In genomic region chr13:46553886-46554855, GRCh38 we compare ENCODE assay signal across 1 cellular context.
TF ChIP-seq lines count a peak whose summit lies in the region.

No MANE protein-coding gene starts in this region.

TF ChIP-seq in HepG2, 621 proteins besides CTCF, POLR2A, EP300 and RAD21 (continued from another document and continues in another):
- TF ChIP-seq KIAA2018 (CRISPR knock-in tag; IDR thresholded peaks at IDR 0.05; ENCODE audit: borderline replicate concordance) (no peak), PRDM10 (CRISPR knock-in tag; IDR thresholded peaks at IDR 0.05; ENCODE audit: low read depth) (no peak), ZBTB25 (CRISPR knock-in tag; IDR thresholded peaks at IDR 0.05) (no peak), ZBTB21 (CRISPR knock-in tag; IDR thresholded peaks at IDR 0.05) (peak; percentile 67; the same call in 1 of the 2 replicates), ZNF207 (IDR thresholded peaks at IDR 0.05; ENCODE audit: borderline replicate concordance) (no peak), STAG1 (CRISPR knock-in tag; IDR thresholded peaks at IDR 0.05) (no peak), KAT7 (CRISPR knock-in tag; IDR thresholded peaks at IDR 0.05; ENCODE audit: borderline replicate concordance) (peak; percentile 37; the same call in 1 of the 2 replicates), HNRNPLL (IDR thresholded peaks at IDR 0.05; ENCODE audit: low read depth, low read length, poor library complexity, severe bottlenecking) (peak; percentile 78), CSRNP1 (CRISPR knock-in tag; IDR thresholded peaks at IDR 0.05) (no peak; the same call in 1 of the 2 replicates), ZNF879 (CRISPR knock-in tag; IDR thresholded peaks at IDR 0.05) (no peak), FOXP1 (IDR thresholded peaks at IDR 0.05) (no peak), FOXP1 (CRISPR knock-in tag; IDR thresholded peaks at IDR 0.05) (0 out of 2 replicates have a peak, but pooled peaks have one; percentile 8), ZNF101 (CRISPR knock-in tag; IDR thresholded peaks at IDR 0.05; ENCODE audit: borderline replicate concordance, low read depth) (no peak), NAIF1 (CRISPR knock-in tag; IDR thresholded peaks at IDR 0.05; ENCODE audit: borderline replicate concordance) (peak; percentile 44; the same call in 1 of the 2 replicates), TFDP1 (CRISPR knock-in tag; IDR thresholded peaks at IDR 0.05; ENCODE audit: borderline replicate concordance) (peak; percentile 58; the same call in 1 of the 2 replicates), RFXANK (CRISPR knock-in tag; IDR thresholded peaks at IDR 0.05) (no peak), GABPB1 (CRISPR knock-in tag; IDR thresholded peaks at IDR 0.05) (peak; percentile 39; the same call in 1 of the 2 replicates), TAF1 (CRISPR knock-in tag; IDR thresholded peaks at IDR 0.05) (no peak; the same call in none of the 2 replicates), ZNF790 (CRISPR knock-in tag; IDR thresholded peaks at IDR 0.05; ENCODE audit: borderline replicate concordance) (no peak), RORA (CRISPR knock-in tag; IDR thresholded peaks at IDR 0.05) (no peak), MED1 (CRISPR knock-in tag; IDR thresholded peaks at IDR 0.05) (peak; percentile 21; the same call in 1 of the 2 replicates), GATA4 (IDR thresholded peaks at IDR 0.05; ENCODE audit: borderline replicate concordance, low read depth) (0 out of 2 replicates have a peak, but pooled peaks have one; percentile 32), BCL6 (CRISPR knock-in tag; IDR thresholded peaks at IDR 0.05) (0 out of 2 replicates have a peak, but pooled peaks have one; percentile 16), GATAD1 (CRISPR knock-in tag; IDR thresholded peaks at IDR 0.05) (peak; percentile 63), IRF2 (CRISPR knock-in tag; IDR thresholded peaks at IDR 0.05) (peak; percentile 29; the same call in 1 of the 2 replicates), ZSCAN21 (CRISPR knock-in tag; IDR thresholded peaks at IDR 0.05; ENCODE audit: borderline replicate concordance) (peak; percentile 88), UBTF (CRISPR knock-in tag; IDR thresholded peaks at IDR 0.05) (peak; percentile 85), CREM (IDR thresholded peaks at IDR 0.05) (0 out of 2 replicates have a peak, but pooled peaks have one; percentile 30), CREM (CRISPR knock-in tag; IDR thresholded peaks at IDR 0.05) (no peak), IKZF1 (IDR thresholded peaks at IDR 0.05) (no peak), SIN3A (IDR thresholded peaks at IDR 0.05; ENCODE audit: borderline replicate concordance, low read depth, low read length) (peak; percentile 66; the same call in 1 of the 2 replicates), ZNF788 (CRISPR knock-in tag; IDR thresholded peaks at IDR 0.05; ENCODE audit: borderline replicate concordance) (0 out of 2 replicates have a peak, but pooled peaks have one; percentile 17)
- TF ChIP-seq, protein P1, sequence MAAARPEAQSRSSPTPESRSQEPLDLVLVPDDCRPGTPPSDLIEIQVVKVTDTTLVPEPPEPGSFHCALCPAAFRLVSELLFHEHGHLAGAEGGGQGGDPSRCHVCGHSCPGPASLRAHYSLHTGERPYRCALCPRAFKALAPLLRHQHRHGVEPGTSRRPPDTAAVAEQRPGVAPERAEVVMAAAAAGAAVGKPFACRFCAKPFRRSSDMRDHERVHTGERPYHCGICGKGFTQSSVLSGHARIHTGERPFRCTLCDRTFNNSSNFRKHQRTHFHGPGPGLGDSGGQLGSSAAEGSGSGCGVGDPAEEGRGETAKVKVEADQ (CRISPR knock-in tag; IDR thresholded peaks at IDR 0.05; ENCODE audit: borderline replicate concordance), result no peak
- TF ChIP-seq, protein P2, sequence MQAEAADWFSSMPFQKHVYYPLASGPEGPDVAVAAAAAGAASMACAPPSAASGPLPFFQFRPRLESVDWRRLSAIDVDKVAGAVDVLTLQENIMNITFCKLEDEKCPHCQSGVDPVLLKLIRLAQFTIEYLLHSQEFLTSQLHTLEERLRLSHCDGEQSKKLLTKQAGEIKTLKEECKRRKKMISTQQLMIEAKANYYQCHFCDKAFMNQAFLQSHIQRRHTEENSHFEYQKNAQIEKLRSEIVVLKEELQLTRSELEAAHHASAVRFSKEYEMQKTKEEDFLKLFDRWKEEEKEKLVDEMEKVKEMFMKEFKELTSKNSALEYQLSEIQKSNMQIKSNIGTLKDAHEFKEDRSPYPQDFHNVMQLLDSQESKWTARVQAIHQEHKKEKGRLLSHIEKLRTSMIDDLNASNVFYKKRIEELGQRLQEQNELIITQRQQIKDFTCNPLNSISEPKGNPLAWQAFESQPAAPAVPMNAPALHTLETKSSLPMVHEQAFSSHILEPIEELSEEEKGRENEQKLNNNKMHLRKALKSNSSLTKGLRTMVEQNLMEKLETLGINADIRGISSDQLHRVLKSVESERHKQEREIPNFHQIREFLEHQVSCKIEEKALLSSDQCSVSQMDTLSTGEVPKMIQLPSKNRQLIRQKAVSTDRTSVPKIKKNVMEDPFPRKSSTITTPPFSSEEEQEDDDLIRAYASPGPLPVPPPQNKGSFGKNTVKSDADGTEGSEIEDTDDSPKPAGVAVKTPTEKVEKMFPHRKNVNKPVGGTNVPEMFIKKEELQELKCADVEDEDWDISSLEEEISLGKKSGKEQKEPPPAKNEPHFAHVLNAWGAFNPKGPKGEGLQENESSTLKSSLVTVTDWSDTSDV (CRISPR knock-in tag; IDR thresholded peaks at IDR 0.05), result peak; percentile 71; the same call in 1 of the 2 replicates
